In the genomic region with DNA sequence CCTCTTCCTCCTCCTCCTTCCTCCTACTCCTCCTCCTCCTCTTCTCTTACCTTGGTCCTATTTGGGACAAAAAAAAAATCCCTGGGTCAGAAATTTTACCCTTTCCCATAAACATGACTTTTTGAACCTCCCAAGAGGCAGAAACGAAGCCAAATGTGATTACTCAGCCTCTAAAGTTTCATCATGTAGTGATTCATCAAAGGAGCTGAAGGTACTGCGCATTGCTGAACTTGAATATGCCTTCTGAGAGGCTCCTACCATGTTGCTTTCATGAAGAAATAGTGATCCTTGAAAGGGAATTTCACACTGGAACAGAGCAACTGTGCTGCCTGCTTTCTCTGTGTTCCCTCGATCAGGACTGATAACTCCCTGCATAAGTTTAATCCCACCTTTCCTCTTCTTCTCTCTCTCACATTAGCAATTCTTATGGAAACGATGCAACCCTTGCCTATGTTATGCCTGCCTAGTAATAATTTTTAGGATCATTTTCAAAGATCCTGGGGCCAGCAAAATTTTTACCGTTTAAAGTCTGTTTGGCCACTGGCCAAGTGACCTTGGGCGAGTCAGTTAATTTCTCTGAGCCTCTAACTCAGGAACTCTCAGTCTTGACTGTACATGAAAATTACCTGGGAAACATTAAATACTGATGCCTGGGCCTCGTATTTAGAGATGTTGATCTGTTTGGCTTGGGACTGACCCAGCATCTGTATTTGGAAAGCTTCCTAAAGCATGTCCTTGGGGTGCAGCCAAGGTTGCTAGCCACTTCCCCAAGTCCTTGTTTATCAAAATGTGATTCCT, we compare ENCODE assay signal across 9 cellular contexts.
A peak's percentile ranks its signal among the peaks of the same experiment; 100 is the strongest.
DNase-seq lines count a peak whose midpoint lies in the region; ATAC-seq and TF ChIP-seq lines count a peak whose summit lies in the region.
"Had no signal": no experiment of that assay in that cellular context is flagged by ENCODE, and none has a peak within 500 bp of the region (broad histone marks: within the 10 kb centered on the region; RNA-seq: fewer than 3 reads in every experiment).

No MANE protein-coding gene starts in this region.

- TF ChIP-seq EP300 in transverse colon (IDR thresholded peaks at IDR 0.05; ENCODE audit: low read depth), result no peak

- peaks cover 0 to 45% (median 7%) of the 10 kb centered on the region in 4 donors for H3K4me1 ChIP-seq in transverse colon

- no peak for TF ChIP-seq POLR2A in transverse colon (IDR thresholded peaks at IDR 0.05)

- H3K27me3 ChIP-seq in transverse colon, result no peaks in the 10 kb centered on the region

- no peak for DNase-seq in activated T-cell treated with anti-CD3 and anti-CD28 coated beads, Interleukin-2, amount 50 U/mL, for 4 hours
- DNase-seq in activated T-cell treated with anti-CD3 and anti-CD28 coated beads for 4 hours (no peak), iris pigment epithelial cell (ENCODE audit: low read depth) (peak; percentile 97), transverse colon (no peak), hippocampal formation (lab: John Stamatoyannopoulos, UW) (no peak)
- DNase-seq in activated naive CD8-positive, alpha-beta T cell treated with anti-CD3 and anti-CD28 coated beads, Interleukin-2, amount 50 U/mL, for 24 hours, result no peak
- no peak for DNase-seq in activated CD4-positive, alpha-beta T cell treated with anti-CD3 and anti-CD28 coated beads for 48 hours
- DNase-seq: NCI-H187 had no signal

- H3K9me3 Mint-ChIP-seq in activated T-cell treated with anti-CD3 and anti-CD28 coated beads, Interleukin-2, amount 50 U/mL, for 4 hours, result no peaks in the 10 kb centered on the region
- peaks cover 9% of the 10 kb centered on the region for H3K9me3 Mint-ChIP-seq in activated naive CD8-positive, alpha-beta T cell treated with anti-CD3 and anti-CD28 coated beads, Interleukin-2, amount 50 U/mL, for 24 hours

- H3K36me3 ChIP-seq in transverse colon, result no peaks in the 10 kb centered on the region

- H3K4me1 Mint-ChIP-seq in activated T-cell treated with anti-CD3 and anti-CD28 coated beads, Interleukin-2, amount 50 U/mL, for 4 hours (ENCODE audit: low read depth), result peaks cover 59% of the 10 kb centered on the region
- peaks cover 56% of the 10 kb centered on the region for H3K4me1 Mint-ChIP-seq in activated naive CD8-positive, alpha-beta T cell treated with anti-CD3 and anti-CD28 coated beads, Interleukin-2, amount 50 U/mL, for 24 hours

- WGBS in transverse colon (ENCODE audit: low coverage in 1 of 2), 2 donors, result 35 to 45% methylated on average over 6 to 7 of the region's 7 CpGs

- in situ Hi-C loops in transverse colon (cut with MboI; ENCODE audit: low pct_ligation_motif_present in 1 of 4, low pct_unique_long_range_greater_than_20kb in 1 of 4, low sequenced_read_pairs in 3 of 4), result no loop called here

- no peak overlapping the region for H3K4me3 ChIP-seq in transverse colon

- no peaks in the 10 kb centered on the region for H3K36me3 Mint-ChIP-seq in activated T-cell treated with anti-CD3 and anti-CD28 coated beads, Interleukin-2, amount 50 U/mL, for 4 hours (ENCODE audit: insufficient read depth)
- no peaks in the 10 kb centered on the region for H3K36me3 Mint-ChIP-seq in activated naive CD8-positive, alpha-beta T cell treated with anti-CD3 and anti-CD28 coated beads, Interleukin-2, amount 50 U/mL, for 24 hours (ENCODE audit: low read depth)

- peak; percentile 66 to 83 for ATAC-seq in activated T-cell treated with anti-CD3 and anti-CD28 coated beads, Interleukin-2, amount 50 U/mL, for 4 hours
- ATAC-seq in activated naive CD8-positive, alpha-beta T cell treated with anti-CD3 and anti-CD28 coated beads, Interleukin-2, amount 50 U/mL, for 24 hours, result peak; percentile 63
- ATAC-seq in GM18909 (IDR thresholded peaks at IDR 0.05; ENCODE audit: poor library complexity, unreplicated experiment), result no peak

- no peak for TF ChIP-seq CTCF in transverse colon (IDR thresholded peaks at IDR 0.05)

- intact Hi-C loops in transverse colon (cut with DNase I; ENCODE audit: low total_unique reads), result no loop called here

- H3K4me3 Mint-ChIP-seq in activated T-cell treated with anti-CD3 and anti-CD28 coated beads, Interleukin-2, amount 50 U/mL, for 4 hours, result peak overlapping the region; percentile 45
- peak overlapping the region; percentile 1 for H3K4me3 Mint-ChIP-seq in activated naive CD8-positive, alpha-beta T cell treated with anti-CD3 and anti-CD28 coated beads, Interleukin-2, amount 50 U/mL, for 24 hours

- H3K27ac Mint-ChIP-seq in activated naive CD8-positive, alpha-beta T cell treated with anti-CD3 and anti-CD28 coated beads, Interleukin-2, amount 50 U/mL, for 24 hours, result peak overlapping the region; percentile 39

- no peaks in the 10 kb centered on the region for H3K9me3 ChIP-seq in transverse colon

- peak overlapping the region; percentile 39 to 66 (median 54) for H3K27ac ChIP-seq in transverse colon

- H3K27me3 Mint-ChIP-seq in activated T-cell treated with anti-CD3 and anti-CD28 coated beads, Interleukin-2, amount 50 U/mL, for 4 hours (ENCODE audit: low read depth), result peaks cover 15% of the 10 kb centered on the region
- H3K27me3 Mint-ChIP-seq in activated naive CD8-positive, alpha-beta T cell treated with anti-CD3 and anti-CD28 coated beads, Interleukin-2, amount 50 U/mL, for 24 hours, result peaks cover 13% of the 10 kb centered on the region
